In genomic region chr14:49986344-49987014, GRCh38 we compare ENCODE assay signal across 11 cellular contexts.
A peak's percentile ranks its signal among the peaks of the same experiment; 100 is the strongest.
DNase-seq lines count a peak whose midpoint lies in the region; ATAC-seq and TF ChIP-seq lines count a peak whose summit lies in the region.
"Had no signal": no experiment of that assay in that cellular context is flagged by ENCODE, and none has a peak within 500 bp of the region (broad histone marks: within the 10 kb centered on the region; RNA-seq: fewer than 3 reads in every experiment).

No MANE protein-coding gene starts in this region.

- H4K8ac ChIP-seq in IMR-90 (ENCODE audit: low read depth in 2 of 2, low read length in 2 of 2) = peak overlapping the region; percentile 13 to 88

- no peaks in the 10 kb centered on the region for H3K36me3 Mint-ChIP-seq in nephron (ENCODE audit: low read depth)
- H3K36me3 Mint-ChIP-seq: CD8-positive, alpha-beta T cell had no signal

- TF ChIP-seq CTCF in AG04450 (IDR thresholded peaks at IDR 0.05; ENCODE audit: low read depth, low read length) (no peak), IMR-90 (conservative IDR thresholded peaks at IDR 0.05; ENCODE audit: low read depth, low read length) (no peak), cardiac fibroblast (IDR thresholded peaks at IDR 0.05; ENCODE audit: low read depth, low read length) (no peak), nephron (IDR thresholded peaks at IDR 0.05; ENCODE audit: unreplicated experiment in 3 of 3) (no peak)

- 0 out of 2 replicates have a peak, but pooled peaks cover 3% of the 10 kb centered on the region for H4K20me1 ChIP-seq in IMR-90 (ENCODE audit: insufficient read depth, low read length)

- intact Hi-C loops in IMR-90 (cut with micrococcal nuclease) = no loop called here

- dilution Hi-C loops in IMR-90 (cut with HindIII; ENCODE audit: low sequenced_read_pairs, unreplicated experiment) = loop anchor here (25.0 kb wide), 1 partner anchor 124 kb away; the partner anchor contains the start of gene NEMF

- no peaks in the 10 kb centered on the region for H3K27me3 Mint-ChIP-seq in nephron (ENCODE audit: low read depth)

- H2AFZ ChIP-seq in IMR-90 (replicated peaks; ENCODE audit: low read length, poor library complexity) = no peak overlapping the region

- POLR2A ChIA-PET in AG04450 (lab: Yijun Ruan, JAX) = interaction anchor here (0.7 kb wide), 1 partner anchor 14 kb away, joined by 3 read pairs; no protein-coding TSS in a partner anchor
- POLR2A ChIA-PET in IMR-90 (lab: Charles Lee; ENCODE audit: unreplicated experiment) = no interaction called here

- peak overlapping the region; percentile 91 for H4K5ac ChIP-seq in IMR-90 (ENCODE audit: low read depth, low read length)

- no peak for TF ChIP-seq POLR2A in IMR-90 (IDR thresholded peaks at IDR 0.05; ENCODE audit: low read depth, low read length)

- CTCF ChIA-PET in AG04450 (lab: Charles Lee) = interaction anchor here (0.5 to 1.6 kb wide), 3 partner anchors 17 to 124 kb away, joined by 4 read pairs; no protein-coding TSS in a partner anchor
- CTCF ChIA-PET in IMR-90 (lab: Yijun Ruan, JAX) = interaction anchor here (0.6 to 1.2 kb wide), 2 partner anchors 13 to 61 kb away, joined by 4 to 5 read pairs; no protein-coding TSS in a partner anchor

- no peak for TF ChIP-seq RAD21 in IMR-90 (IDR thresholded peaks at IDR 0.05; ENCODE audit: low read length)

- H3K9me3 Mint-ChIP-seq in nephron = no peaks in the 10 kb centered on the region
- H3K9me3 Mint-ChIP-seq: CD8-positive, alpha-beta T cell had no signal

- H3K4me2 ChIP-seq in IMR-90 (ENCODE audit: low read depth, low read length) = no peak overlapping the region

- H3K9me3 ChIP-seq in AG04450 (ENCODE audit: control insufficient read depth, insufficient read depth, low read length) (no peaks in the 10 kb centered on the region), IMR-90 (ENCODE audit: control insufficient read depth, insufficient read depth, low read length) (no peaks in the 10 kb centered on the region)

- H3K27ac ChIP-seq in AG04450 (ENCODE audit: low read depth, low read length) = peak overlapping the region; percentile 85
- peak overlapping the region; percentile 90; the same call in 1 of the 2 replicates for H3K27ac ChIP-seq in IMR-90 (ENCODE audit: insufficient read depth, low read length)

- no TSS peak for BruUV-seq in IMR-90 (replicated peaks; lab: Mats Ljungman, UMichigan)

- H3K79me1 ChIP-seq in IMR-90 (ENCODE audit: low read depth in 1 of 2, low read length in 2 of 2) = peaks cover 0 to 13% of the 10 kb centered on the region in 2 experiments; a peak in 2 of 4 replicates

- WGBS in IMR-90 (ENCODE audit: extremely low coverage in 2 of 2, insufficient read length in 1 of 2), 2 experiments = 90% methylated on average over 2 of the region's 6 CpGs; no CpG with 5 or more reads in 1 of the 2 experiments

- H3K4ac ChIP-seq in IMR-90 (ENCODE audit: low read depth, low read length) = peak overlapping the region; percentile 84

- peak overlapping the region; percentile 96 for H2BK15ac ChIP-seq in IMR-90 (ENCODE audit: low read depth, low read length)

- H3K18ac ChIP-seq in IMR-90 (ENCODE audit: low read depth, low read length) = peak overlapping the region; percentile 95

- peak overlapping the region; percentile 89 for H4K91ac ChIP-seq in IMR-90 (ENCODE audit: insufficient read depth, low read depth, low read length)

- peak overlapping the region; percentile 94 for H2BK20ac ChIP-seq in IMR-90 (ENCODE audit: low read depth, low read length)

- peak overlapping the region; percentile 95 for H3K14ac ChIP-seq in IMR-90 (replicated peaks; ENCODE audit: low read depth, low read length)

- H3K4me3 Mint-ChIP-seq in nephron = no peak overlapping the region
- H3K4me3 Mint-ChIP-seq: CD8-positive, alpha-beta T cell had no signal

- H2AK9ac ChIP-seq in IMR-90 (replicated peaks; ENCODE audit: low read depth, low read length, poor library complexity) = no peak overlapping the region

- peak overlapping the region; percentile 82 for H2AK5ac ChIP-seq in IMR-90 (ENCODE audit: low read depth, low read length)

- peaks cover 8% of the 10 kb centered on the region for H3K9me1 ChIP-seq in IMR-90 (ENCODE audit: insufficient read depth, low read length)

- peak overlapping the region; percentile 88 to 96 (median 95) for H3K27ac Mint-ChIP-seq in nephron
- H3K27ac Mint-ChIP-seq: CD8-positive, alpha-beta T cell had no signal

- in situ Hi-C loops in IMR-90 (cut with MboI; ENCODE audit: low sequenced_read_pairs) = no loop called here

- H3K9ac ChIP-seq in IMR-90 (ENCODE audit: low read depth, low read length) = peak overlapping the region; percentile 47

- peak overlapping the region; percentile 91; the same call in 1 of the 2 replicates for H3K23ac ChIP-seq in IMR-90 (ENCODE audit: low read depth, low read length)

- H3K27me3 ChIP-seq in AG04450 (ENCODE audit: control insufficient read depth, insufficient read depth, low read length) = no peaks in the 10 kb centered on the region
- H3K27me3 ChIP-seq in IMR-90 (ENCODE audit: control insufficient read depth, insufficient read depth, low read length) = no peaks in the 10 kb centered on the region

- H2BK5ac ChIP-seq in IMR-90 (ENCODE audit: low read depth, low read length, poor library complexity, severe bottlenecking) = peak overlapping the region; percentile 92

- peaks cover 28% of the 10 kb centered on the region for H3K4me1 Mint-ChIP-seq in nephron

- H3K4me1 ChIP-seq in IMR-90 (ENCODE audit: control insufficient read depth, insufficient read depth, low read length) = peaks cover 27% of the 10 kb centered on the region

- no peaks in the 10 kb centered on the region for H3K36me3 ChIP-seq in IMR-90 (ENCODE audit: control insufficient read depth, insufficient read depth, low read length)

- ATAC-seq in IMR-90 (ENCODE audit: low read depth) = no peak
- ATAC-seq: CD8-positive, alpha-beta T cell had no signal

- peak overlapping the region; percentile 81 for H3K56ac ChIP-seq in IMR-90 (ENCODE audit: extremely low read depth, insufficient read depth, low read length)

- H3K4me3 ChIP-seq in AG04450 (ENCODE audit: low read depth, low read length) = no peak overlapping the region
- H3K4me3 ChIP-seq in IMR-90 (ENCODE audit: insufficient read depth, low read depth, low read length) = no peak overlapping the region
- H3K4me3 ChIP-seq in cardiac fibroblast (replicated peaks in 1 of 2; ENCODE audit: low read depth in 2 of 2, low read length in 2 of 2) = no peak overlapping the region

- DNase-seq in AG04450 (ENCODE audit: low read depth, low spot score) = no peak
- DNase-seq in IMR-90 = peak; percentile 58
- DNase-seq in cardiac fibroblast (ENCODE audit: low read depth in 2 of 2) = peak; percentile 69 to 71
- no peak for DNase-seq in activated effector memory CD4-positive, alpha-beta T cell treated with anti-CD3 and anti-CD28 coated beads, Interleukin-2, amount 50 U/mL, for 16 hours
- no peak for DNase-seq in OCI-M1 (lab: John Stamatoyannopoulos, UW)
- no peak for DNase-seq in cerebellar cortex (ENCODE audit: low spot score)
- DNase-seq in NCI-H69 (lab: John Stamatoyannopoulos, UW) = no peak
- DNase-seq: activated gamma-delta T cell treated with Interleukin-2 at 50 U/mL for 16 hours; CD8-positive, alpha-beta T cell; NCI-H748 treated with DMSO at 0.1 percent for 48 hours had no signal

- H2BK120ac ChIP-seq in IMR-90 (ENCODE audit: low read depth, low read length) = peak overlapping the region; percentile 95

TF ChIP-seq in IMR-90, 13 proteins besides CTCF, POLR2A, EP300 and RAD21:
- TF ChIP-seq RFX5 (IDR thresholded peaks at IDR 0.05; ENCODE audit: low read depth, low read length) (no peak), SMC3 (IDR thresholded peaks at IDR 0.05; ENCODE audit: low read depth, low read length) (no peak), MAFK (IDR thresholded peaks at IDR 0.05; ENCODE audit: low read depth, low read length) (no peak), MXI1 (IDR thresholded peaks at IDR 0.05; ENCODE audit: borderline replicate concordance, low read depth, low read length) (no peak), CEBPB (IDR thresholded peaks at IDR 0.05; ENCODE audit: low read depth, low read length) (no peak), FOS (IDR thresholded peaks at IDR 0.05; ENCODE audit: low read depth, low read length) (no peak), NFE2L2 (IDR thresholded peaks at IDR 0.05; ENCODE audit: low read depth, low read length) (no peak), CHD1 (IDR thresholded peaks at IDR 0.05; ENCODE audit: low read depth, low read length) (no peak), MAZ (IDR thresholded peaks at IDR 0.05; ENCODE audit: borderline replicate concordance, low read depth, low read length) (no peak)

Comparison
In these comparisons a context has a peak if more than half of its experiments do, and no peak if none do; other contexts are left out.
1. DNase-seq: peak in IMR-90 (single experiment) and cardiac fibroblast (2 of 2); none in AG04450 (single experiment), activated effector memory CD4-positive, alpha-beta T cell treated with anti-CD3 and anti-CD28 coated beads, Interleukin-2, amount 50 U/mL, for 16 hours (single experiment), OCI-M1 (single experiment), cerebellar cortex (single experiment) and NCI-H69 (single experiment).